ENCODE assay signal across 33 cellular contexts in genomic region chr3:66953934-66954333, GRCh38. TPM values are rescaled to one million over a fixed set of nuclear protein-coding genes. Genes with fewer than 3 reads are reported as not detected.
A peak's percentile ranks its signal among the peaks of the same experiment; 100 is the strongest.
DNase-seq lines count a peak whose midpoint lies in the region; ATAC-seq, FAIRE-seq and TF ChIP-seq lines count a peak whose summit lies in the region.
"Had no signal": no experiment of that assay in that cellular context is flagged by ENCODE, and none has a peak within 500 bp of the region (broad histone marks: within the 10 kb centered on the region; RNA-seq: fewer than 3 reads in every experiment).

No MANE protein-coding gene starts in this region.

- H3K4me3 ChIP-seq in mucosa of descending colon (no peak overlapping the region), small intestine (ENCODE audit: low read depth in 1 of 2, low read length in 2 of 2) (no peak overlapping the region)
- H3K4me3 ChIP-seq: A549; BLaER1; BLaER1 treated with 17β-estradiol and CSF1 and Interleukin-3, amounts not matched to agents 10 nM and 100 nM had no signal

- H3K27ac ChIP-seq in small intestine (ENCODE audit: low read depth in 1 of 2, low read length in 1 of 2) = no peak overlapping the region
- H3K27ac ChIP-seq: 22Rv1; A549; BLaER1; BLaER1 treated with 17β-estradiol and CSF1 and Interleukin-3, amounts not matched to agents 10 nM and 100 nM; C4-2B had no signal

- H3K27me3 ChIP-seq in small intestine (ENCODE audit: control insufficient read depth in 2 of 2, insufficient read depth in 2 of 2, low read length in 2 of 2) = no peaks in the 10 kb centered on the region
- H3K27me3 ChIP-seq: BLaER1; BLaER1 treated with 17β-estradiol and CSF1 and Interleukin-3, amounts not matched to agents 10 nM and 100 nM had no signal

- H3K4me1 ChIP-seq in mucosa of descending colon (ENCODE audit: low read depth) (peaks cover 14% of the 10 kb centered on the region), small intestine (ENCODE audit: control insufficient read depth in 2 of 2, insufficient read depth in 1 of 2, low read depth in 1 of 2, low read length in 1 of 2) (peaks cover 0 to 13% of the 10 kb centered on the region in 2 donors)
- H3K4me1 ChIP-seq: A549, BE2C, BLaER1 had no signal

- intact Hi-C loops in left colon (cut with DNase I, micrococcal nuclease) = no loop called here
- intact Hi-C loops in mucosa of descending colon (cut with DNase I, micrococcal nuclease) = no loop called here
- intact Hi-C loops in cardiac septum (cut with DNase I) = no loop called here

- ATAC-seq in left colon (peak; percentile 76), mucosa of descending colon (peak; percentile 51)
- ATAC-seq: A549; CD8-positive, alpha-beta T cell had no signal

- no peak for DNase-seq in left colon
- no peak for DNase-seq in mucosa of descending colon
- DNase-seq in small intestine = peak; percentile 66
- DNase-seq in cardiac septum (ENCODE audit: low spot score) = no peak
- DNase-seq in Kasumi-1 (lab: John Stamatoyannopoulos, UW) = no peak
- DNase-seq in activated CD4-positive, CD25-positive, alpha-beta regulatory T cell treated with anti-CD3 and anti-CD28 coated beads, Interleukin-2, amount 50 U/mL, for 72 hours = no peak
- DNase-seq: 8988T; ACHN; AML-193; BE2C; C1 segment of cervical spinal cord; Caco-2; Calu3; CD4-positive, alpha-beta memory T cell; CD4-positive, alpha-beta T cell; CD4-positive, CD25-positive, alpha-beta regulatory T cell; CD8-positive, alpha-beta memory T cell; CD8-positive, alpha-beta T cell; COR-L47; DMS 273 treated with DMSO at 0.1 percent for 48 hours; DMS153; DMS53; DMS79; DMS79 treated with DMSO at 0.1 percent for 48 hours; DND-41; EL had no signal

- no peak for TF ChIP-seq CTCF in mucosa of descending colon (IDR thresholded peaks at IDR 0.05)

- H3K36me3 ChIP-seq in mucosa of descending colon (ENCODE audit: low read depth) = no peaks in the 10 kb centered on the region
- no peaks in the 10 kb centered on the region for H3K36me3 ChIP-seq in small intestine (ENCODE audit: control insufficient read depth in 2 of 2, insufficient read depth in 2 of 2, low read length in 2 of 2)
- H3K36me3 ChIP-seq: BE2C; BLaER1; BLaER1 treated with 17β-estradiol and CSF1 and Interleukin-3, amounts not matched to agents 10 nM and 100 nM had no signal

- H3K9me3 ChIP-seq in mucosa of descending colon (no peaks in the 10 kb centered on the region), small intestine (ENCODE audit: control insufficient read depth, low read depth) (no peaks in the 10 kb centered on the region)
- H3K9me3 ChIP-seq: A549; BE2C; BLaER1; BLaER1 treated with 17β-estradiol and CSF1 and Interleukin-3, amounts not matched to agents 10 nM and 100 nM; Caco-2 had no signal

- 37 to 84% (median 51%) methylated on average over 3 of the region's 3 CpGs for WGBS in small intestine, 3 donors

- FAIRE-seq in small intestine (lab: Jason Lieb, UNC) = no peak
- FAIRE-seq: A204.1, A549, D721Med had no signal

RNA-seq across cellular contexts. Expression of gene KBTBD8, which starts 44.2 kb away (rescaled TPM):
- total RNA-seq in left colon (1 to 10 TPM; 2.6 to 3.4 TPM), mucosa of descending colon (1 to 10 TPM; 1.9 to 2.7 (median 2.5) TPM), cardiac septum (2.9 TPM)
- polyA plus RNA-seq in small intestine = 1 to 10 TPM in 2 of 3 donors, under 1 TPM in 1; 0.81 to 1.8 (median 1.7) TPM
